ENCODE assay signal across 8 cellular contexts in genomic region chr2:32357545-32358482, GRCh38. TPM values are rescaled to one million over a fixed set of nuclear protein-coding genes. Genes with fewer than 3 reads are reported as not detected.
DNase-seq lines count a peak whose midpoint lies in the region; ATAC-seq, FAIRE-seq and TF ChIP-seq lines count a peak whose summit lies in the region.

No MANE protein-coding gene starts in this region.

- H3K36me3 ChIP-seq in SK-N-MC (ENCODE audit: insufficient read depth, low read length) = peaks cover 32% of the 10 kb centered on the region
- peaks cover 0 to 2% of the 10 kb centered on the region in 2 donors for H3K36me3 ChIP-seq in small intestine (ENCODE audit: control insufficient read depth in 2 of 2, insufficient read depth in 2 of 2, low read length in 2 of 2)

- TF ChIP-seq CTCF in astrocyte of the spinal cord (IDR thresholded peaks at IDR 0.05; ENCODE audit: low read depth, low read length) = no peak

- H3K9ac ChIP-seq in SK-N-MC (ENCODE audit: insufficient read length) = peak overlapping the region; percentile 89

- ATAC-seq in HG02943 (IDR thresholded peaks at IDR 0.05; ENCODE audit: low read depth, unreplicated experiment) = peak; percentile 20

- in situ Hi-C loops in astrocyte of the spinal cord (cut with HindIII; ENCODE audit: low sequenced_read_pairs) = no loop called here

- peaks cover 2 to 7% of the 10 kb centered on the region in 2 donors for H3K4me1 ChIP-seq in small intestine (ENCODE audit: control insufficient read depth in 2 of 2, insufficient read depth in 1 of 2, low read depth in 1 of 2, low read length in 1 of 2)

- peak overlapping the region; percentile 48; the same call in 1 of the 2 replicates for H3K27ac ChIP-seq in SK-N-MC
- peak overlapping the region; percentile 95 to 98 for H3K27ac ChIP-seq in small intestine (ENCODE audit: low read depth in 1 of 2, low read length in 1 of 2)

- peak; percentile 26 for DNase-seq in NCI-H345 (lab: John Stamatoyannopoulos, UW)
- DNase-seq in NCI-H345 treated with DMSO at 0.1 percent for 48 hours (lab: John Stamatoyannopoulos, UW; ENCODE audit: unreplicated experiment) = no peak
- no peak for DNase-seq in SK-N-MC (ENCODE audit: low read depth, low spot score)
- DNase-seq in astrocyte of the spinal cord (ENCODE audit: low read depth, low spot score) = peak; percentile 41
- peak; percentile 50 for DNase-seq in small intestine
- DNase-seq in NCI-H2029 (lab: John Stamatoyannopoulos, UW) = no peak

- H3K27me3 ChIP-seq in small intestine (ENCODE audit: control insufficient read depth in 2 of 2, insufficient read depth in 2 of 2, low read length in 2 of 2) = no peaks in the 10 kb centered on the region

- WGBS in small intestine, 3 donors = 1 to 2% (median 1%) methylated on average over 43 to 56 of the region's 56 CpGs

- FAIRE-seq in small intestine (lab: Jason Lieb, UNC) = no peak

- H3K9me3 ChIP-seq in SK-N-MC (ENCODE audit: low read depth, low read length) = no peaks in the 10 kb centered on the region
- H3K9me3 ChIP-seq in small intestine (ENCODE audit: control insufficient read depth, low read depth) = no peaks in the 10 kb centered on the region

- H3K4me3 ChIP-seq in SK-N-MC (peak overlapping the region; percentile 99), astrocyte of the spinal cord (ENCODE audit: low read depth, low read length) (peak overlapping the region; percentile 88), iPS-11a (ENCODE audit: low read depth, low read length) (peak overlapping the region; percentile 95), small intestine (ENCODE audit: low read depth in 1 of 2, low read length in 2 of 2) (peak overlapping the region; percentile 87 to 100)

RNA-seq across cellular contexts. Expression of gene BIRC6, which starts 1.0 kb away (rescaled TPM):
- polyA plus RNA-seq in small intestine = 10 to 100 TPM; 14.6 to 22.1 (median 19.1) TPM

Comparison
In these comparisons a context has a peak if more than half of its experiments do, and no peak if none do; other contexts are left out.
1. DNase-seq: peak in NCI-H345 (single experiment), astrocyte of the spinal cord (single experiment) and small intestine (single experiment); none in NCI-H345 treated with DMSO at 0.1 percent for 48 hours (single experiment), SK-N-MC (single experiment) and NCI-H2029 (single experiment).
2. Peak in every context shown above with its lines, with median percentiles within 50 percentile points of each other: H3K4me3 ChIP-seq.